11 cellular contexts compared by ENCODE assay signal in the genomic region with DNA sequence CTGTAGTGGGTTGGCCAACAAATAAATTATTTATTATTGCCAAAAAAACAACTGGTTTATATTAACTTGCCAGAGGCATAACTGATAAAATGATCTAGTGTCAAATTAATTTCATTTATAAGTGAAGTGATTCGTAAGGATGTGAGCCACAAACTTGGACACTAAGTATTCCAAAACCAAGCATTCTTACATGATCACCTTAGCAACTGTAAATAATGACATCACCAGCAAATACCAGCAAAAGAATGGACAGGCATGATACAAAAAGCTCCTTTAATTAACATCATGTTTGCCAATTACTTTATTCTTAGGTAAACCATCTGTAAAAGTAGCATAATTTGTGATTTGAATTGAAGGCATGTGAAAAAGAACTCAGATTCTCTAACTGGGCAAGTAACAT. TPM values are rescaled to one million over a fixed set of nuclear protein-coding genes. Genes with fewer than 3 reads are reported as not detected.
DNase-seq lines count a peak whose midpoint lies in the region; ATAC-seq and TF ChIP-seq lines count a peak whose summit lies in the region.
"Had no signal": no experiment of that assay in that cellular context is flagged by ENCODE, and none has a peak within 500 bp of the region (broad histone marks: within the 10 kb centered on the region; RNA-seq: fewer than 3 reads in every experiment).

No MANE protein-coding gene starts in this region.

- no peaks in the 10 kb centered on the region for H3K27me3 ChIP-seq in BLaER1 treated with 17β-estradiol and CSF1 and Interleukin-3, amounts not matched to agents 10 nM and 100 nM

- H3K9ac ChIP-seq in BLaER1 treated with 17β-estradiol and CSF1 and Interleukin-3, amounts not matched to agents 10 nM and 100 nM: no peak overlapping the region
- H3K9ac ChIP-seq: KMS-11 had no signal

- no peaks in the 10 kb centered on the region for H3K36me3 ChIP-seq in BLaER1 treated with 17β-estradiol and CSF1 and Interleukin-3, amounts not matched to agents 10 nM and 100 nM

- peaks cover 9 to 17% (median 13%) of the 10 kb centered on the region in 10 experiments; a peak in 19 of 20 replicates for H3K4me1 ChIP-seq in BLaER1 treated with 17β-estradiol and CSF1 and Interleukin-3, amounts not matched to agents 10 nM and 100 nM
- H3K4me1 ChIP-seq: A549 had no signal

- peak overlapping the region; percentile 43 for H3K4me3 Mint-ChIP-seq in T-helper 17 cell

- peak overlapping the region in 6 of 11 experiments; percentile 16 to 50 (median 36); a peak in 4 of 22 replicates for H3K4me2 ChIP-seq in BLaER1 treated with 17β-estradiol and CSF1 and Interleukin-3, amounts not matched to agents 10 nM and 100 nM
- H3K4me2 ChIP-seq: A549, KMS-11 had no signal

- H3K27me3 Mint-ChIP-seq in T-helper 17 cell: peaks cover 21% of the 10 kb centered on the region

- no peak overlapping the region for H3K4me3 ChIP-seq in BLaER1 treated with 17β-estradiol and CSF1 and Interleukin-3, amounts not matched to agents 10 nM and 100 nM
- H3K4me3 ChIP-seq in choroid plexus epithelial cell (ENCODE audit: low read depth, low read length): no peak overlapping the region
- H3K4me3 ChIP-seq: A549 had no signal

- no peak for TF ChIP-seq CTCF in choroid plexus epithelial cell (conservative IDR thresholded peaks at IDR 0.05; ENCODE audit: low read depth, low read length)

- peaks cover 3% of the 10 kb centered on the region for H3K4me1 Mint-ChIP-seq in T-helper 17 cell

- H3K36me3 Mint-ChIP-seq in T-helper 17 cell (ENCODE audit: low read depth): no peaks in the 10 kb centered on the region

- DNase-seq in T-helper 17 cell (no peak), choroid plexus epithelial cell (ENCODE audit: low read depth) (peak; percentile 23), renal cortical epithelial cell (ENCODE audit: low read depth) (peak; percentile 18), HUDEP-2 (lab: John Stamatoyannopoulos, UW; ENCODE audit: unreplicated experiment in 76 of 76) (no peak), NCI-H187 (lab: John Stamatoyannopoulos, UW) (no peak)
- DNase-seq: NCI-H1417 treated with DMSO at 0.1 percent for 48 hours had no signal

- no peak overlapping the region for H3K27ac ChIP-seq in BLaER1 treated with 17β-estradiol and CSF1 and Interleukin-3, amounts not matched to agents 10 nM and 100 nM
- H3K27ac ChIP-seq: A549, C4-2B, KMS-11 had no signal

- H4K20me1 ChIP-seq in BLaER1 treated with 17β-estradiol and CSF1 and Interleukin-3, amounts not matched to agents 10 nM and 100 nM: no peaks in the 10 kb centered on the region

- H3K27ac Mint-ChIP-seq in T-helper 17 cell: no peak overlapping the region

- peaks cover 22 to 33% (median 23%) of the 10 kb centered on the region in 11 experiments for H3K9me3 ChIP-seq in BLaER1 treated with 17β-estradiol and CSF1 and Interleukin-3, amounts not matched to agents 10 nM and 100 nM (replicated peaks in 1 of 11)
- H3K9me3 ChIP-seq in T-helper 17 cell (ENCODE audit: control insufficient read depth, low read length, poor library complexity, severe bottlenecking): peaks cover 7% of the 10 kb centered on the region

- ATAC-seq in T-helper 17 cell (no peak), GM18517 (IDR thresholded peaks at IDR 0.05; ENCODE audit: unreplicated experiment) (no peak)

RNA-seq across cellular contexts. Expression of a gene that starts 17.2 kb away (rescaled TPM):
- total RNA-seq in T-helper 17 cell (not detected), renal cortical epithelial cell (0.10 TPM in 1 of 2 replicates, not detected in the other)

Comparison
In these comparisons a context has a peak if more than half of its experiments do, and no peak if none do; other contexts are left out.
1. DNase-seq: peak in choroid plexus epithelial cell (single experiment) and renal cortical epithelial cell (single experiment); none in T-helper 17 cell (0 of 3), HUDEP-2 (0 of 76) and NCI-H187 (0 of 2).